Comparison of ENCODE assay signal across 8 cellular contexts in the genomic region with DNA sequence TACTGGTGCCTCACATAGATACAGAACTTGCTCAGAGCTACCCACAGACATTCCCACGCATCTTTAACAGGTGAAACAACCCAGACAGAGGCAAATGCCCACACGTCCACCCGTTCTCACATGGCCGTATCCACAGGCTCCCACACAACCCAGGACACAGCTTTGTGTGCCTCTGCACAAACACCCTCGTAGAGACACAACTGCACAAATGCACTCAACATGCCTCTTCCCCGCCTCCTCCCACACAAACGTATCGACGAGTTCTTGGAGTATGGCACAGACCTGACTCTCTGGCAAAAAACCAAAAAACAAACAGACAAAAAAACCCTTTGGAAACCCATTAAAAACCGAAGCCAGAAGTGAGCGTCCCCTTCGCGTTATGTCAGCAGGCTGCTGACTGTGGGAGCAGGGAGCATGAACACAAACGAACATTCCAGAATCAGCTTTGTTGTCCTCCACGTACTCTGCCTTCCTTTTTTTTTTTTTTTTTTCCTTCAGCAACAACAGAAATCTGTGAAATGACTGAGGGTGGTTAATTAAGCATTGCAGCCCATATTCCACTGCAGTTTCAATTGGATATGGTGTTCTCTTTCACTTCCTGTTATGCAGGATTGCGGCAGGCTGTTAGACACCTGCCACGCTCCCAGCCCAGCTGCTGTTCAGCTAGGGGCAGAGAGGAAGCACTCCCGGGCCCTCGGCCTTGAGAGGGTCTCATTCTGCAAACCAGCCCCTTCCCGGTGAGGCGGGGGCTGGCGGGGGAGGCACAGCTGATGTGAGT.
DNase-seq lines count a peak whose midpoint lies in the region; ATAC-seq and TF ChIP-seq lines count a peak whose summit lies in the region.

No MANE protein-coding gene starts in this region.

- TF ChIP-seq POLR2A in breast epithelium (IDR thresholded peaks at IDR 0.05) = no peak
- no peak for TF ChIP-seq POLR2A in thyroid gland (IDR thresholded peaks at IDR 0.05)

- POLR2A ChIA-PET in MCF 10A (lab: Yijun Ruan, JAX) = no interaction called here

- no peaks in the 10 kb centered on the region for H3K4me1 ChIP-seq in breast epithelium
- peaks cover 12% of the 10 kb centered on the region for H3K4me1 ChIP-seq in lower lobe of right lung
- H3K4me1 ChIP-seq in thyroid gland = peaks cover 0 to 10% of the 10 kb centered on the region in 2 donors

- H3K36me3 Mint-ChIP-seq in MCF 10A (ENCODE audit: insufficient read depth, unreplicated experiment) = no peaks in the 10 kb centered on the region

- ATAC-seq in HG02973 (IDR thresholded peaks at IDR 0.05; ENCODE audit: unreplicated experiment) (peak; percentile 92), lower lobe of right lung (peak; percentile 83 to 85)

- intact Hi-C loops in breast epithelium (cut with DNase I; ENCODE audit: low total_unique reads) (no loop called here), MCF 10A (cut with micrococcal nuclease) (no loop called here), lower lobe of right lung (cut with DNase I) (no loop called here), thyroid gland (cut with DNase I) (no loop called here)

- H3K9me3 ChIP-seq in breast epithelium (no peaks in the 10 kb centered on the region), lower lobe of right lung (no peaks in the 10 kb centered on the region), thyroid gland (no peaks in the 10 kb centered on the region)

- CTCF ChIA-PET in MCF 10A (lab: Yijun Ruan, JAX) = no interaction called here

- TF ChIP-seq CTCF in breast epithelium (IDR thresholded peaks at IDR 0.05) = no peak
- TF ChIP-seq CTCF in MCF 10A (IDR thresholded peaks at IDR 0.05; ENCODE audit: unreplicated experiment) = no peak
- no peak for TF ChIP-seq CTCF in lower lobe of right lung (IDR thresholded peaks at IDR 0.05)
- no peak for TF ChIP-seq CTCF in thyroid gland (IDR thresholded peaks at IDR 0.05)

- no peak overlapping the region for H3K27ac Mint-ChIP-seq in MCF 10A (ENCODE audit: low read depth, unreplicated experiment)

- H3K4me3 Mint-ChIP-seq in MCF 10A (ENCODE audit: unreplicated experiment) = no peak overlapping the region

- BruUV-seq in MCF 10A (replicated peaks; lab: Mats Ljungman, UMichigan) = no TSS peak

- WGBS in thyroid gland, 2 donors = 30 to 31% methylated on average over 19 to 22 of the region's 22 CpGs

- DNase-seq in breast epithelium (ENCODE audit: low spot score in 2 of 2) = no peak
- no peak for DNase-seq in MCF 10A (ENCODE audit: unreplicated experiment)
- DNase-seq in NCI-H2107 treated with DMSO at 0.1 percent for 48 hours (lab: John Stamatoyannopoulos, UW; ENCODE audit: unreplicated experiment) = peak; percentile 97
- DNase-seq in activated effector memory CD4-positive, alpha-beta T cell treated with Interleukin-2 at 50 U/mL for 16 hours = peak; percentile 15
- peak; percentile 72 for DNase-seq in lower lobe of right lung
- DNase-seq in thyroid gland = peak; percentile 40 to 42
- no peak for DNase-seq in DMS114 treated with DMSO at 0.1 percent for 48 hours (lab: John Stamatoyannopoulos, UW; ENCODE audit: unreplicated experiment)

- no peaks in the 10 kb centered on the region for H3K4me1 Mint-ChIP-seq in MCF 10A (ENCODE audit: insufficient read depth, unreplicated experiment)

- peak overlapping the region; percentile 6 to 62 (median 39) for H3K4me3 ChIP-seq in breast epithelium
- peak overlapping the region; percentile 47 for H3K4me3 ChIP-seq in lower lobe of right lung
- peak overlapping the region in 1 of 3 donors; percentile 12 for H3K4me3 ChIP-seq in thyroid gland (replicated peaks in 1 of 3)

- peaks cover 37% of the 10 kb centered on the region for H3K27me3 Mint-ChIP-seq in MCF 10A (ENCODE audit: insufficient read depth, unreplicated experiment)

- H3K27ac ChIP-seq in breast epithelium (no peak overlapping the region), lower lobe of right lung (no peak overlapping the region), thyroid gland (peak overlapping the region in 1 of 3 donors; percentile 27)

- no peaks in the 10 kb centered on the region for H3K9me3 Mint-ChIP-seq in MCF 10A (ENCODE audit: unreplicated experiment)

- H3K36me3 ChIP-seq in breast epithelium (no peaks in the 10 kb centered on the region), lower lobe of right lung (no peaks in the 10 kb centered on the region), thyroid gland (no peaks in the 10 kb centered on the region)

- H3K27me3 ChIP-seq in breast epithelium = no peaks in the 10 kb centered on the region
- no peaks in the 10 kb centered on the region for H3K27me3 ChIP-seq in lower lobe of right lung (ENCODE audit: low read depth)
- H3K27me3 ChIP-seq in thyroid gland = no peaks in the 10 kb centered on the region

Comparison
In these comparisons a context has a peak if more than half of its experiments do, and no peak if none do; other contexts are left out.
1. DNase-seq: peak in NCI-H2107 treated with DMSO at 0.1 percent for 48 hours (single experiment), activated effector memory CD4-positive, alpha-beta T cell treated with Interleukin-2 at 50 U/mL for 16 hours (single experiment), lower lobe of right lung (single experiment) and thyroid gland (2 of 2); none in breast epithelium (0 of 2), MCF 10A (single experiment) and DMS114 treated with DMSO at 0.1 percent for 48 hours (single experiment).